ENCODE assay signal across 15 cellular contexts in genomic region chrX:70505451-70505841, GRCh38.
"Had no signal": no experiment of that assay in that cellular context is flagged by ENCODE, and none has a peak within 500 bp of the region (broad histone marks: within the 10 kb centered on the region; RNA-seq: fewer than 3 reads in every experiment).

No MANE protein-coding gene starts in this region.

- H3K36me3 ChIP-seq: uterus had no signal

- H3K4me3 ChIP-seq: left ventricle myocardium inferior, mucosa of descending colon, uterus had no signal

- H3K4me1 ChIP-seq: left ventricle myocardium inferior, uterus had no signal

- ATAC-seq: naive thymus-derived CD4-positive, alpha-beta T cell had no signal

- H3K27ac ChIP-seq: left ventricle myocardium inferior, uterus had no signal

- H3K9me3 ChIP-seq: left ventricle myocardium inferior, mucosa of descending colon, uterus had no signal

- DNase-seq: activated CD8-positive, alpha-beta memory T cell treated with anti-CD3 and anti-CD28 coated beads for 24 hours; activated T-cell treated with anti-CD3 and anti-CD28 coated beads for 4 hours; central memory CD4-positive, alpha-beta T cell; cortex of kidney; effector CD8-positive, alpha-beta T cell; foreskin fibroblast; hippocampal formation; kidney; left ventricle myocardium inferior; mucosa of descending colon; retina; stimulated activated CD4-positive, alpha-beta T cell treated with anti-CD3 and anti-CD28 coated beads, Interleukin-12 subunit alpha, Interleukin-12 subunit beta, amount 100 ng/mL, for 4 hours; T1000; uterus had no signal

- H3K9me3 Mint-ChIP-seq: naive thymus-derived CD4-positive, alpha-beta T cell had no signal
